In the genomic region with DNA sequence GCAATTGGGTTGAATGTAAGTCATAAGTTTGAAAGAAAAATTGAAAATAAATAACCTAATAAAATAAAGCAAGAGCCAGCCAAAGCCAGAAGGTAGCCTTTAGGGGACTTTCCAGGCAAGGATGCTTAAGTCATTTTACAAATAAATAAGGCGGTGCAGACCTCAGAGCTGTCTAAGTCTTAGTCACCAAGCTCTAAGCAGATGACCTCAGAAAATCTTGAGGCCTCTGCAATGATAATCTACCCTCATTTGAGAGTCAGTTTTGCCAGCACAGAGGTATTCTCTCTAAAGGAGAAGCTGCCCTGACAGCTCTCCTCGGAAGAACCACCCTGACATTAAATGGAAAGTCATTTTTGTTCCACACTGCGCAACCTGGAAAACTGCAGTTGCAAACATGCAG, we compare ENCODE assay signal across 9 cellular contexts.
DNase-seq lines count a peak whose midpoint lies in the region; ATAC-seq, FAIRE-seq and TF ChIP-seq lines count a peak whose summit lies in the region.
"Had no signal": no experiment of that assay in that cellular context is flagged by ENCODE, and none has a peak within 500 bp of the region (broad histone marks: within the 10 kb centered on the region; RNA-seq: fewer than 3 reads in every experiment).

No MANE protein-coding gene starts in this region.

- ATAC-seq in GM21447 (IDR thresholded peaks at IDR 0.05; ENCODE audit: unreplicated experiment) (peak; percentile 38), HG03521 (IDR thresholded peaks at IDR 0.05; ENCODE audit: unreplicated experiment) (peak; percentile 44), Right ventricle myocardium inferior (no peak)

- DNase-seq in GM12891 (ENCODE audit: insufficient read length, low spot score): no peak
- DNase-seq in fibroblast of the aortic adventitia (ENCODE audit: low read depth): peak; percentile 50
- DNase-seq in retina: no peak
- no peak for DNase-seq in Right ventricle myocardium inferior (ENCODE audit: missing footprints)
- DNase-seq in stimulated activated CD4-positive, alpha-beta T cell treated with anti-CD3 and anti-CD28 coated beads, Interleukin-12 subunit alpha, Interleukin-12 subunit beta, amount 100 ng/mL, for 4 hours: no peak
- DNase-seq in NCI-H774 (lab: John Stamatoyannopoulos, UW): no peak
- DNase-seq: upper lobe of left lung had no signal

- peak; percentile 35 for FAIRE-seq in GM12891 (lab: Jason Lieb, UNC)

- no peak overlapping the region for H3K4me3 ChIP-seq in fibroblast of the aortic adventitia (ENCODE audit: low read depth, low read length)
- H3K4me3 ChIP-seq: upper lobe of left lung had no signal

- peak; percentile 75 for TF ChIP-seq POLR2A in GM12891 (IDR thresholded peaks at IDR 0.05; ENCODE audit: low read depth, low read length)

- TF ChIP-seq CTCF in fibroblast of the aortic adventitia (IDR thresholded peaks at IDR 0.05; ENCODE audit: insufficient read depth, low read length): no peak

- intact Hi-C loops in Right ventricle myocardium inferior (cut with DNase I): no loop called here

TF ChIP-seq in GM12891, 5 proteins besides CTCF, POLR2A, EP300 and RAD21:
- TF ChIP-seq POU2F2 (IDR thresholded peaks at IDR 0.05; ENCODE audit: low read depth, low read length) (no peak), TAF1 (IDR thresholded peaks at IDR 0.05; ENCODE audit: low read depth, low read length) (peak; percentile 70; the same call in 1 of the 2 replicates)
